ENCODE assay signal across 1 cellular context in the genomic region with DNA sequence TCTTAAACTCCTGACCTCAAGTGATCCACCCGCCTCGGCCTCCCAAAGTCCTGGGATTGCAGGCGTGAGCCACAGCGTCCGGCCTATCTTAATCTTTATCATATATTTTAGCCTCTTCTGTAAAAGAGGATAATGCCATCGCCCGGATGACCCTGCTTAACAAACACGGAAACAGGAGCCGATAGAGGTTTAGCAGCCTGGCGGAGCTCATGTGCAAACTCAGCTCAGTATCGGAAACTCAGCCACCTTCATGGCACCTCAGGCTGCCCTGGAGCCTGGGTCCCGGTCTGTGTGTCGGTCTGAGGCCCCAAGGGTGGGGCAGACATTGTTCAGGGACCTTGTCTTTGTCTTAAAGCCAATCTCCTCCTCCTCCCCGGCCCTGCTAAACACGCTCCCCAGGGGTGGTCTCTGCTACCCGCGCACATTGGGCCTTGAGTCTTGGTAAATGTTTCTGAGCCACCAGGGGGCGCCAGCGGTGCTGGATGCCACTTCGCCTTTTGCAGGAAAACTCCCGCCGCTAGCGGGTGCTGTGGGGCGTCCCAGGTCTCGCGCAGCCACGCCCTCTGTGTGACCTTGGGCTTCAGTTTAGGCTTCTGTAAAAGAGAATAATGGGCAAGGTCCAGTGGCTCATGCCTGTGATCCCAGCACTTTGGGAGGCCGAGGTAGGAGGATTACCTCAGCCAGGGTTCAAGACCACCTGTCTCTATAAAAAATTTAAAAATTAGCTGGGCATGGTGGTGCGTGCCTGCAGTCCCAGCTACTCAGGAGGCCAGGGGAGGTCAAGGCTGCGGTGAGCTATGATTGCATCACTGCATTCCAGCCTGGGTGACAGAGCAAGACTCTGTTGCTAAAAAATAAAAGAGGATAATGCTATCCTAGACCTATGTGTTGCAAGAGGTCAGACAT.
TF ChIP-seq lines count a peak whose summit lies in the region.

No MANE protein-coding gene starts in this region.

TF ChIP-seq in HepG2, 621 proteins besides CTCF, POLR2A, EP300 and RAD21 (continued from another document):
- TF ChIP-seq, protein P1, sequence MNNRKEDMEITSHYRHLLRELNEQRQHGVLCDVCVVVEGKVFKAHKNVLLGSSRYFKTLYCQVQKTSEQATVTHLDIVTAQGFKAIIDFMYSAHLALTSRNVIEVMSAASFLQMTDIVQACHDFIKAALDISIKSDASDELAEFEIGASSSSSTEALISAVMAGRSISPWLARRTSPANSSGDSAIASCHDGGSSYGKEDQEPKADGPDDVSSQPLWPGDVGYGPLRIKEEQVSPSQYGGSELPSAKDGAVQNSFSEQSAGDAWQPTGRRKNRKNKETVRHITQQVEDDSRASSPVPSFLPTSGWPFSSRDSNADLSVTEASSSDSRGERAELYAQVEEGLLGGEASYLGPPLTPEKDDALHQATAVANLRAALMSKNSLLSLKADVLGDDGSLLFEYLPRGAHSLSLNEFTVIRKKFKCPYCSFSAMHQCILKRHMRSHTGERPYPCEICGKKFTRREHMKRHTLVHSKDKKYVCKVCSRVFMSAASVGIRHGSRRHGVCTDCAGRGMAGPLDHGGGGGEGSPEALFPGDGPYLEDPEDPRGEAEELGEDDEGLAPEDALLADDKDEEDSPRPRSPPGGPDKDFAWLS (CRISPR knock-in tag; IDR thresholded peaks at IDR 0.05; ENCODE audit: borderline replicate concordance): no peak
- TF ChIP-seq HNRNPL (IDR thresholded peaks at IDR 0.05; ENCODE audit: low read depth, low read length): 0 out of 2 replicates have a peak, but pooled peaks have one; percentile 60
- peak; percentile 75; the same call in 1 of the 2 replicates for TF ChIP-seq SOX13 (IDR thresholded peaks at IDR 0.05)
- TF ChIP-seq SOX13 (CRISPR knock-in tag; conservative IDR thresholded peaks at IDR 0.05 in 1 of 2, IDR thresholded peaks at IDR 0.05 in 1 of 2): peak in 1 of 2 experiments; percentile 77; a peak in 2 of 4 replicates
- TF ChIP-seq TBL1XR1 (IDR thresholded peaks at IDR 0.05; ENCODE audit: borderline replicate concordance, low read length, partially characterized antibody): no peak
- TF ChIP-seq, protein P2, sequence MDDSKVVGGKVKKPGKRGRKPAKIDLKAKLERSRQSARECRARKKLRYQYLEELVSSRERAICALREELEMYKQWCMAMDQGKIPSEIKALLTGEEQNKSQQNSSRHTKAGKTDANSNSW (CRISPR knock-in tag; IDR thresholded peaks at IDR 0.05; ENCODE audit: borderline replicate concordance): no peak
- TF ChIP-seq CCAR2 (optimal IDR thresholded peaks at IDR 0.05; ENCODE audit: low read depth, low read length): peak; percentile 69
- TF ChIP-seq ZNF776 (CRISPR knock-in tag; IDR thresholded peaks at IDR 0.05): 0 out of 2 replicates have a peak, but pooled peaks have one; percentile 34
- TF ChIP-seq, protein P3, sequence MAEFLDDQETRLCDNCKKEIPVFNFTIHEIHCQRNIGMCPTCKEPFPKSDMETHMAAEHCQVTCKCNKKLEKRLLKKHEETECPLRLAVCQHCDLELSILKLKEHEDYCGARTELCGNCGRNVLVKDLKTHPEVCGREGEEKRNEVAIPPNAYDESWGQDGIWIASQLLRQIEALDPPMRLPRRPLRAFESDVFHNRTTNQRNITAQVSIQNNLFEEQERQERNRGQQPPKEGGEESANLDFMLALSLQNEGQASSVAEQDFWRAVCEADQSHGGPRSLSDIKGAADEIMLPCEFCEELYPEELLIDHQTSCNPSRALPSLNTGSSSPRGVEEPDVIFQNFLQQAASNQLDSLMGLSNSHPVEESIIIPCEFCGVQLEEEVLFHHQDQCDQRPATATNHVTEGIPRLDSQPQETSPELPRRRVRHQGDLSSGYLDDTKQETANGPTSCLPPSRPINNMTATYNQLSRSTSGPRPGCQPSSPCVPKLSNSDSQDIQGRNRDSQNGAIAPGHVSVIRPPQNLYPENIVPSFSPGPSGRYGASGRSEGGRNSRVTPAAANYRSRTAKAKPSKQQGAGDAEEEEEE (CRISPR knock-in tag; IDR thresholded peaks at IDR 0.05; ENCODE audit: borderline replicate concordance): no peak
- TF ChIP-seq ZFP62 (CRISPR knock-in tag; IDR thresholded peaks at IDR 0.05): no peak
- TF ChIP-seq NFE2L2 (IDR thresholded peaks at IDR 0.05; ENCODE audit: low read length): no peak
